Comparison of ENCODE assay signal across 27 cellular contexts in the genomic region with DNA sequence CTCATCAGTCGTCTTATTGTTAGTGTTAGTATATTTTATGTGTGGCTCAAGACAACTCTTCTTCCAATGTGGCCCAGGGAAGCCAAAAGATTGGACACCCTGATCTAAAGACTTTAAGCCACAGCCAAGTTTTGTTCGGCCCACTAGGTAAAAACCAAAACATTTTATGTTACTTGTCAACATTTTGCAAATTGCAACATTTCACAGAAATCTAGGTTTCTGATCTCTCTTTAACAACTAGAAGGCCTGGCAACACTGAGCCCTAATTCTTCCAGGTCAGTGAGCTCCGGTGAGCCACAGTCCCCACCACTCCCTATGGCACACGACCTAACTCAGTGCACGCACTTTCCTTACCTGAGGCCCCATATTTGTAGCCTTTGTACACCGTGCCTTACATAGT. TPM values are rescaled to one million over a fixed set of nuclear protein-coding genes. Genes with fewer than 3 reads are reported as not detected.
"Had no signal": no experiment of that assay in that cellular context is flagged by ENCODE, and none has a peak within 500 bp of the region (broad histone marks: within the 10 kb centered on the region; RNA-seq: fewer than 3 reads in every experiment).

No MANE protein-coding gene starts in this region.

- H3K4me3 Mint-ChIP-seq: activated CD4-positive, alpha-beta T cell treated with anti-CD3 and anti-CD28 coated beads for 36 hours; activated naive CD4-positive, alpha-beta T cell treated with anti-CD3 and anti-CD28 coated beads, Interleukin-2, amount 10 ng/mL, durations not matched to agents 7 days and 5 days; activated naive CD8-positive, alpha-beta T cell treated with anti-CD3 and anti-CD28 coated beads, Interleukin-2, amount 10 ng/mL, durations not matched to agents 7 days and 5 days; activated T-helper 1 cell treated with anti-CD3 and anti-CD28 coated beads, Interleukin-12 subunit alpha, Interleukin-12 subunit beta, Interleukin-2, Interleukin-4 antibody, amounts not matched to agents 30 ng/mL and 10 ng/mL and 1 ng/mL, durations not matched to agents 14 hours and 24 hours and 36 hours; memory B cell; naive thymus-derived CD8-positive, alpha-beta T cell; neural progenitor cell; stimulated activated naive B cell treated with anti-CD40 and anti-IgM and Interleukin-4, amounts not matched to agents 10 μg/mL and 1 μg/mL and 100 μg/mL, for 72 hours; T-helper 2 cell treated with Interferon-gamma antibody and Interleukin-4, amounts not matched to agents 5 μg/mL and 100 μg/mL, for 36 hours had no signal

- H3K4me1 ChIP-seq: ascending aorta, neural progenitor cell, right atrium auricular region had no signal

- H3K27me3 Mint-ChIP-seq: activated naive CD4-positive, alpha-beta T cell treated with anti-CD3 and anti-CD28 coated beads, Interleukin-2, amount 10 ng/mL, durations not matched to agents 7 days and 5 days; activated naive CD8-positive, alpha-beta T cell treated with anti-CD3 and anti-CD28 coated beads, Interleukin-2, amount 10 ng/mL, durations not matched to agents 7 days and 5 days; stimulated activated naive B cell treated with anti-CD40 and anti-IgM and Interleukin-4, amounts not matched to agents 10 μg/mL and 1 μg/mL and 100 μg/mL, for 72 hours had no signal

- H3K9me3 ChIP-seq: ascending aorta, right atrium auricular region, stomach, tibial artery had no signal

- H3K9ac ChIP-seq: neural progenitor cell had no signal

- H3K27ac ChIP-seq: ascending aorta, brain microvascular endothelial cell, neural progenitor cell, right atrium auricular region, tibial artery had no signal

- H3K4me2 ChIP-seq: neural progenitor cell, smooth muscle cell had no signal

- H2AFZ ChIP-seq: neural progenitor cell had no signal

- H3K4me1 Mint-ChIP-seq: activated naive CD4-positive, alpha-beta T cell treated with anti-CD3 and anti-CD28 coated beads, Interleukin-2, amount 10 ng/mL, durations not matched to agents 7 days and 5 days; activated naive CD8-positive, alpha-beta T cell treated with anti-CD3 and anti-CD28 coated beads, Interleukin-2, amount 10 ng/mL, durations not matched to agents 7 days and 5 days; memory B cell; stimulated activated naive B cell treated with anti-CD40 and anti-IgM and Interleukin-4, amounts not matched to agents 10 μg/mL and 1 μg/mL and 100 μg/mL, for 72 hours had no signal

- DNase-seq: activated CD4-positive, alpha-beta T cell treated with anti-CD3 and anti-CD28 coated beads for 36 hours; activated CD4-positive, CD25-positive, alpha-beta regulatory T cell; activated CD8-positive, alpha-beta memory T cell treated with anti-CD3 and anti-CD28 coated beads for 24 hours; activated CD8-positive, alpha-beta memory T cell treated with anti-CD3 and anti-CD28 coated beads, Interleukin-2, amount 50 U/mL, for 4 hours; activated effector memory CD4-positive, alpha-beta T cell treated with anti-CD3 and anti-CD28 coated beads, Interleukin-2, amount 50 U/mL, for 16 hours; activated naive CD4-positive, alpha-beta T cell treated with anti-CD3 and anti-CD28 coated beads, Interleukin-2, amount 10 ng/mL, durations not matched to agents 7 days and 5 days; activated naive CD8-positive, alpha-beta T cell treated with anti-CD3 and anti-CD28 coated beads, Interleukin-2, amount 10 ng/mL, durations not matched to agents 7 days and 5 days; activated T-cell treated with anti-CD3 and anti-CD28 coated beads, Interleukin-2, amount 50 U/mL, for 1 hour; brain microvascular endothelial cell; caudate nucleus; head of caudate nucleus; midbrain; naive thymus-derived CD8-positive, alpha-beta T cell; occipital lobe; stimulated activated CD4-positive, alpha-beta T cell treated with anti-CD3 and anti-CD28 coated beads, Interleukin-1b, Interleukin-23, amount 100 ng/mL, for 48 hours; stimulated activated CD4-positive, alpha-beta T cell treated with anti-CD3 and anti-CD28 coated beads, Interleukin-4, amount 100 ng/mL, for 4 hours; stimulated activated CD8-positive, alpha-beta memory T cell treated with anti-CD3 and anti-CD28 coated beads, Interleukin-4, amount 100 ng/mL, for 48 hours; stimulated activated naive B cell treated with anti-CD40 and anti-IgM and Interleukin-4, amounts not matched to agents 10 μg/mL and 1 μg/mL and 100 μg/mL, for 72 hours; stomach; tibial artery had no signal

- H3K27me3 ChIP-seq: ascending aorta, brain microvascular endothelial cell, neural progenitor cell, right atrium auricular region, stomach, tibial artery had no signal

- H3K36me3 ChIP-seq: ascending aorta, neural progenitor cell, right atrium auricular region, tibial artery had no signal

- H3K9me3 Mint-ChIP-seq: activated T-helper 1 cell treated with anti-CD3 and anti-CD28 coated beads, Interleukin-12 subunit alpha, Interleukin-12 subunit beta, Interleukin-2, Interleukin-4 antibody, amounts not matched to agents 30 ng/mL and 10 ng/mL and 1 ng/mL, durations not matched to agents 14 hours and 24 hours and 36 hours; T-helper 2 cell treated with Interferon-gamma antibody and Interleukin-4, amounts not matched to agents 5 μg/mL and 100 μg/mL, for 36 hours had no signal

- H3K36me3 Mint-ChIP-seq: activated naive CD4-positive, alpha-beta T cell treated with anti-CD3 and anti-CD28 coated beads, Interleukin-2, amount 10 ng/mL, durations not matched to agents 7 days and 5 days; activated naive CD8-positive, alpha-beta T cell treated with anti-CD3 and anti-CD28 coated beads, Interleukin-2, amount 10 ng/mL, durations not matched to agents 7 days and 5 days; memory B cell; naive thymus-derived CD8-positive, alpha-beta T cell; stimulated activated naive B cell treated with anti-CD40 and anti-IgM and Interleukin-4, amounts not matched to agents 10 μg/mL and 1 μg/mL and 100 μg/mL, for 72 hours had no signal

- H3K4me3 ChIP-seq: ascending aorta, neural progenitor cell, right atrium auricular region, smooth muscle cell, stomach, tibial artery had no signal

- H3K27ac Mint-ChIP-seq: activated CD4-positive, alpha-beta T cell treated with anti-CD3 and anti-CD28 coated beads for 36 hours; activated naive CD4-positive, alpha-beta T cell treated with anti-CD3 and anti-CD28 coated beads, Interleukin-2, amount 10 ng/mL, durations not matched to agents 7 days and 5 days; activated naive CD8-positive, alpha-beta T cell treated with anti-CD3 and anti-CD28 coated beads, Interleukin-2, amount 10 ng/mL, durations not matched to agents 7 days and 5 days; activated T-helper 1 cell treated with anti-CD3 and anti-CD28 coated beads, Interleukin-12 subunit alpha, Interleukin-12 subunit beta, Interleukin-2, Interleukin-4 antibody, amounts not matched to agents 30 ng/mL and 10 ng/mL and 1 ng/mL, durations not matched to agents 14 hours and 24 hours and 36 hours; memory B cell; naive thymus-derived CD8-positive, alpha-beta T cell; neural progenitor cell; stimulated activated naive B cell treated with anti-CD40 and anti-IgM and Interleukin-4, amounts not matched to agents 10 μg/mL and 1 μg/mL and 100 μg/mL, for 72 hours; T-helper 2 cell treated with Interferon-gamma antibody and Interleukin-4, amounts not matched to agents 5 μg/mL and 100 μg/mL, for 36 hours had no signal

RNA-seq across cellular contexts. Expression of a gene that starts 24.0 kb away (rescaled TPM):
- total RNA-seq: activated naive CD8-positive, alpha-beta T cell treated with anti-CD3 and anti-CD28 coated beads, Interleukin-2, amount 10 ng/mL, durations not matched to agents 7 days and 5 days; naive thymus-derived CD8-positive, alpha-beta T cell had no signal
